Comparison of ENCODE assay signal across 10 cellular contexts in the genomic region with DNA sequence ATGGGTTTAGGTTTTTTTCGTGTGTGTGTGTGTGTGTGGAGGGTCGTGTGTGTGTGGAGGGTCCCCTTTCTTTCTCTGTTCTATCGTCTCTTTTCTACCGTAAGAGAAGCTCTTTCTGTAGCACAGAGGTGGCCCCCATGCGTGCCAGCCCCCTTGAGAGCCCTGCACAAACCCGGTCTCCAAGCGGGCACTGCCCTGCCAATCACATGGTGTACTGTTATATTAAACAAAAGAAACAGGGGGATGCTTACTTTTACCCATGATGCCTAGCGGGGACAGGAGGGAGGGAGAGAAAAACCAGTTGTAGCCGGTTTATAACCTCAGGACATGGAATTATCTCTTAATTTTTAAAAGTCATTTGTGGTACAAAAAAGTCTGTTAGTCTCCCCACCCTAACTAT. TPM values are rescaled to one million over a fixed set of nuclear protein-coding genes. Genes with fewer than 3 reads are reported as not detected.
DNase-seq lines count a peak whose midpoint lies in the region; ATAC-seq and TF ChIP-seq lines count a peak whose summit lies in the region.
"Had no signal": no experiment of that assay in that cellular context is flagged by ENCODE, and none has a peak within 500 bp of the region (broad histone marks: within the 10 kb centered on the region; RNA-seq: fewer than 3 reads in every experiment).

No MANE protein-coding gene starts in this region.

- H3K27me3 ChIP-seq in lower lobe of right lung (ENCODE audit: low read depth) (no peaks in the 10 kb centered on the region), sigmoid colon (no peaks in the 10 kb centered on the region)

- no peak overlapping the region for H3K4me3 Mint-ChIP-seq in activated T-helper 1 cell treated with anti-CD3 and anti-CD28 coated beads, Interleukin-12 subunit alpha, Interleukin-12 subunit beta, Interleukin-2, Interleukin-4 antibody, amounts not matched to agents 30 ng/mL and 10 ng/mL and 1 ng/mL, durations not matched to agents 14 hours and 24 hours and 36 hours
- H3K4me3 Mint-ChIP-seq: stimulated activated naive CD8-positive, alpha-beta T cell treated with anti-CD3 and anti-CD28 coated beads, Interleukin-15, Interleukin-2, amounts not matched to agents 100 ng/mL and 50 ng/mL, for 24 hours had no signal

- no peaks in the 10 kb centered on the region for H3K27me3 Mint-ChIP-seq in activated T-helper 1 cell treated with anti-CD3 and anti-CD28 coated beads, Interleukin-12 subunit alpha, Interleukin-12 subunit beta, Interleukin-2, Interleukin-4 antibody, amounts not matched to agents 30 ng/mL and 10 ng/mL and 1 ng/mL, durations not matched to agents 14 hours and 24 hours and 36 hours (ENCODE audit: insufficient read depth)
- H3K27me3 Mint-ChIP-seq: stimulated activated naive CD8-positive, alpha-beta T cell treated with anti-CD3 and anti-CD28 coated beads, Interleukin-15, Interleukin-2, amounts not matched to agents 100 ng/mL and 50 ng/mL, for 24 hours had no signal

- H3K27ac Mint-ChIP-seq in activated T-helper 1 cell treated with anti-CD3 and anti-CD28 coated beads, Interleukin-12 subunit alpha, Interleukin-12 subunit beta, Interleukin-2, Interleukin-4 antibody, amounts not matched to agents 30 ng/mL and 10 ng/mL and 1 ng/mL, durations not matched to agents 14 hours and 24 hours and 36 hours = no peak overlapping the region
- H3K27ac Mint-ChIP-seq: stimulated activated naive CD8-positive, alpha-beta T cell treated with anti-CD3 and anti-CD28 coated beads, Interleukin-15, Interleukin-2, amounts not matched to agents 100 ng/mL and 50 ng/mL, for 24 hours had no signal

- H3K36me3 ChIP-seq in lower lobe of right lung = no peaks in the 10 kb centered on the region
- H3K36me3 ChIP-seq in sigmoid colon = peaks cover 0 to 1% (median 0%) of the 10 kb centered on the region in 4 donors

- peak overlapping the region; percentile 91 for H3K27ac ChIP-seq in VCaP
- no peak overlapping the region for H3K27ac ChIP-seq in lower lobe of right lung
- H3K27ac ChIP-seq in sigmoid colon = peak overlapping the region in 2 of 4 donors; percentile 59 to 70

- TF ChIP-seq EP300 in sigmoid colon (IDR thresholded peaks at IDR 0.05) = no peak

- H3K4me1 ChIP-seq in lower lobe of right lung (peaks cover 30% of the 10 kb centered on the region), sigmoid colon (peaks cover 0 to 34% (median 30%) of the 10 kb centered on the region in 4 donors)

- DNase-seq in AG20443 (ENCODE audit: low spot score) (peak; percentile 52), NCI-H1436 (lab: John Stamatoyannopoulos, UW) (peak; percentile 89), lower lobe of right lung (no peak), sigmoid colon (no peak)
- no peak for DNase-seq in activated T-helper 1 cell treated with anti-CD3 and anti-CD28 coated beads, Interleukin-12 subunit alpha, Interleukin-12 subunit beta, Interleukin-2, Interleukin-4 antibody, amounts not matched to agents 30 ng/mL and 10 ng/mL and 1 ng/mL, durations not matched to agents 14 hours and 24 hours and 36 hours (ENCODE audit: low spot score)
- DNase-seq: activated CD8-positive, alpha-beta memory T cell treated with anti-CD3 and anti-CD28 coated beads, Interleukin-2, amount 50 U/mL, for 4 hours had no signal

- H3K4me3 ChIP-seq in lower lobe of right lung (peak overlapping the region; percentile 6), sigmoid colon (peak overlapping the region in 2 of 4 donors; percentile 1 to 11)

- intact Hi-C loops in lower lobe of right lung (cut with DNase I) = no loop called here
- intact Hi-C loops in activated T-helper 1 cell treated with anti-CD3 and anti-CD28 coated beads, Interleukin-12 subunit alpha, Interleukin-12 subunit beta, Interleukin-2, Interleukin-4 antibody, amounts not matched to agents 30 ng/mL and 10 ng/mL and 1 ng/mL, durations not matched to agents 14 hours and 24 hours and 36 hours (cut with micrococcal nuclease) = no loop called here
- intact Hi-C loops in sigmoid colon (cut with DNase I) = loop anchor here (5.0 kb wide), 1 partner anchor 41 kb away; a partner anchor contains a TSS

- TF ChIP-seq CTCF in VCaP (conservative IDR thresholded peaks at IDR 0.05) (no peak), lower lobe of right lung (IDR thresholded peaks at IDR 0.05) (no peak), sigmoid colon (IDR thresholded peaks at IDR 0.05) (no peak)

- no peaks in the 10 kb centered on the region for H3K4me1 Mint-ChIP-seq in activated T-helper 1 cell treated with anti-CD3 and anti-CD28 coated beads, Interleukin-12 subunit alpha, Interleukin-12 subunit beta, Interleukin-2, Interleukin-4 antibody, amounts not matched to agents 30 ng/mL and 10 ng/mL and 1 ng/mL, durations not matched to agents 14 hours and 24 hours and 36 hours (ENCODE audit: low read depth)

- ATAC-seq in lower lobe of right lung = peak; percentile 11 to 33
- no peak for ATAC-seq in HG02642 (IDR thresholded peaks at IDR 0.05; ENCODE audit: poor library complexity, unreplicated experiment)
- ATAC-seq in HG03196 (IDR thresholded peaks at IDR 0.05; ENCODE audit: unreplicated experiment) = no peak

- TF ChIP-seq POLR2A in sigmoid colon (IDR thresholded peaks at IDR 0.05) = no peak

- 62% methylated on average over 9 of the region's 9 CpGs for WGBS in sigmoid colon, 2 donors

- H3K36me3 Mint-ChIP-seq in activated T-helper 1 cell treated with anti-CD3 and anti-CD28 coated beads, Interleukin-12 subunit alpha, Interleukin-12 subunit beta, Interleukin-2, Interleukin-4 antibody, amounts not matched to agents 30 ng/mL and 10 ng/mL and 1 ng/mL, durations not matched to agents 14 hours and 24 hours and 36 hours (ENCODE audit: low read depth) = peaks cover 2% of the 10 kb centered on the region

- H3K9me3 Mint-ChIP-seq in activated T-helper 1 cell treated with anti-CD3 and anti-CD28 coated beads, Interleukin-12 subunit alpha, Interleukin-12 subunit beta, Interleukin-2, Interleukin-4 antibody, amounts not matched to agents 30 ng/mL and 10 ng/mL and 1 ng/mL, durations not matched to agents 14 hours and 24 hours and 36 hours = no peaks in the 10 kb centered on the region
- H3K9me3 Mint-ChIP-seq: stimulated activated naive CD8-positive, alpha-beta T cell treated with anti-CD3 and anti-CD28 coated beads, Interleukin-15, Interleukin-2, amounts not matched to agents 100 ng/mL and 50 ng/mL, for 24 hours had no signal

- H3K9me3 ChIP-seq in lower lobe of right lung = no peaks in the 10 kb centered on the region
- no peaks in the 10 kb centered on the region for H3K9me3 ChIP-seq in sigmoid colon

RNA-seq across cellular contexts. Expression of a gene that starts 41.0 kb away (rescaled TPM):
- total RNA-seq in lower lobe of right lung = 50.2 TPM
- 69.1 and 70.4 TPM in 2 replicates for total RNA-seq in activated T-helper 1 cell treated with anti-CD3 and anti-CD28 coated beads, Interleukin-12 subunit alpha, Interleukin-12 subunit beta, Interleukin-2, Interleukin-4 antibody, amounts not matched to agents 30 ng/mL and 10 ng/mL and 1 ng/mL, durations not matched to agents 14 hours and 24 hours and 36 hours
- total RNA-seq in sigmoid colon = 10 to 100 TPM; 16.4 to 37.4 (median 19.8) TPM
- polyA plus RNA-seq in sigmoid colon = 1 to 10 TPM; 1.8 to 7.9 (median 3.9) TPM

Comparison
In these comparisons a context has a peak if more than half of its experiments do, and no peak if none do; other contexts are left out.
1. DNase-seq: peak in AG20443 (single experiment) and NCI-H1436 (single experiment); none in lower lobe of right lung (single experiment), activated T-helper 1 cell treated with anti-CD3 and anti-CD28 coated beads, Interleukin-12 subunit alpha, Interleukin-12 subunit beta, Interleukin-2, Interleukin-4 antibody, amounts not matched to agents 30 ng/mL and 10 ng/mL and 1 ng/mL, durations not matched to agents 14 hours and 24 hours and 36 hours (single experiment) and sigmoid colon (single experiment).
2. ATAC-seq: peak in lower lobe of right lung (2 of 2); none in HG02642 (single experiment) and HG03196 (single experiment).